Comparison of ENCODE assay signal across 8 cellular contexts in genomic region chr1:98660941-98661543, GRCh38. TPM values are rescaled to one million over a fixed set of nuclear protein-coding genes. Genes with fewer than 3 reads are reported as not detected.
DNase-seq lines count a peak whose midpoint lies in the region; ATAC-seq and TF ChIP-seq lines count a peak whose summit lies in the region.

No MANE protein-coding gene starts in this region.

- peak overlapping the region; percentile 85; the same call in 2 of the 3 replicates for H2BK15ac ChIP-seq in IMR-90 (ENCODE audit: low read depth, low read length)

- peak overlapping the region; percentile 62 for H3K4me3 Mint-ChIP-seq in CD8-positive, alpha-beta T cell

- no peak for TF ChIP-seq CTCF in CD8-positive, alpha-beta T cell (IDR thresholded peaks at IDR 0.05)
- TF ChIP-seq CTCF in IMR-90 (conservative IDR thresholded peaks at IDR 0.05; ENCODE audit: low read depth, low read length), result no peak
- no peak for TF ChIP-seq CTCF in mucosa of descending colon (IDR thresholded peaks at IDR 0.05)
- no peak for TF ChIP-seq CTCF in uterus (IDR thresholded peaks at IDR 0.05)

- peaks cover 10 to 14% of the 10 kb centered on the region in 2 experiments; a peak in 3 of 4 replicates for H3K79me1 ChIP-seq in IMR-90 (ENCODE audit: low read depth in 1 of 2, low read length in 2 of 2)

- peak overlapping the region; percentile 58 for H2BK5ac ChIP-seq in IMR-90 (ENCODE audit: low read depth, low read length, poor library complexity, severe bottlenecking)

- H3K27ac Mint-ChIP-seq in CD8-positive, alpha-beta T cell, result no peak overlapping the region

- POLR2A ChIA-PET in CD8-positive, alpha-beta T cell (lab: Charles Lee), result no interaction called here
- POLR2A ChIA-PET in IMR-90 (lab: Charles Lee; ENCODE audit: unreplicated experiment), result no interaction called here

- H3K9me3 ChIP-seq in CD8-positive, alpha-beta T cell (ENCODE audit: low read length), result no peaks in the 10 kb centered on the region
- no peaks in the 10 kb centered on the region for H3K9me3 ChIP-seq in IMR-90 (ENCODE audit: control insufficient read depth, insufficient read depth, low read length)
- no peaks in the 10 kb centered on the region for H3K9me3 ChIP-seq in effector memory CD4-positive, alpha-beta T cell (ENCODE audit: control insufficient read depth, low read length)
- H3K9me3 ChIP-seq in mucosa of descending colon, result no peaks in the 10 kb centered on the region
- no peaks in the 10 kb centered on the region for H3K9me3 ChIP-seq in uterus

- H3K9ac ChIP-seq in IMR-90 (ENCODE audit: low read depth, low read length), result peak overlapping the region; percentile 91

- peak overlapping the region; percentile 93 for H4K5ac ChIP-seq in IMR-90 (ENCODE audit: low read depth, low read length)

- ATAC-seq in CD8-positive, alpha-beta T cell, result no peak
- ATAC-seq in IMR-90 (ENCODE audit: low read depth) (peak; percentile 30), mucosa of descending colon (peak; percentile 4), GM21447 (IDR thresholded peaks at IDR 0.05; ENCODE audit: unreplicated experiment) (no peak)

- H3K9me1 ChIP-seq in IMR-90 (ENCODE audit: insufficient read depth, low read length), result no peaks in the 10 kb centered on the region

- no peak for TF ChIP-seq RAD21 in IMR-90 (IDR thresholded peaks at IDR 0.05; ENCODE audit: low read length)

- CTCF ChIA-PET in CD8-positive, alpha-beta T cell (lab: Charles Lee), result no interaction called here
- CTCF ChIA-PET in IMR-90 (lab: Yijun Ruan, JAX), result interaction anchor here (0.6 kb wide), 1 partner anchor 37 kb away, joined by 5 read pairs; no protein-coding TSS in a partner anchor

- H3K27me3 Mint-ChIP-seq in CD8-positive, alpha-beta T cell (ENCODE audit: low read depth), result peaks cover 33% of the 10 kb centered on the region

- no peaks in the 10 kb centered on the region for H3K36me3 Mint-ChIP-seq in CD8-positive, alpha-beta T cell

- peak overlapping the region; percentile 88 for H4K91ac ChIP-seq in IMR-90 (ENCODE audit: insufficient read depth, low read depth, low read length)

- peak overlapping the region; percentile 41; the same call in 1 of the 2 replicates for H2BK20ac ChIP-seq in IMR-90 (ENCODE audit: low read depth, low read length)

- no peaks in the 10 kb centered on the region for H4K20me1 ChIP-seq in IMR-90 (ENCODE audit: insufficient read depth, low read length)

- TF ChIP-seq POLR2A in IMR-90 (IDR thresholded peaks at IDR 0.05; ENCODE audit: low read depth, low read length) (no peak), uterus (IDR thresholded peaks at IDR 0.05) (no peak)

- no peaks in the 10 kb centered on the region for H3K27me3 ChIP-seq in CD8-positive, alpha-beta T cell (ENCODE audit: insufficient read depth, low read length)
- no peaks in the 10 kb centered on the region for H3K27me3 ChIP-seq in IMR-90 (ENCODE audit: control insufficient read depth, insufficient read depth, low read length)
- H3K27me3 ChIP-seq in effector memory CD4-positive, alpha-beta T cell (replicated peaks; ENCODE audit: control insufficient read depth, insufficient read depth, low read length, poor library complexity, severe bottlenecking), result no peaks in the 10 kb centered on the region
- H3K27me3 ChIP-seq in uterus, result no peaks in the 10 kb centered on the region

- peak overlapping the region; percentile 51; the same call in 1 of the 2 replicates for H2AK5ac ChIP-seq in IMR-90 (ENCODE audit: low read depth, low read length)

- peak overlapping the region; percentile 90; the same call in 1 of the 2 replicates for H3K23ac ChIP-seq in IMR-90 (ENCODE audit: low read depth, low read length)

- H3K4me2 ChIP-seq in IMR-90 (ENCODE audit: low read depth, low read length), result peak overlapping the region; percentile 89

- H3K4me1 Mint-ChIP-seq in CD8-positive, alpha-beta T cell (ENCODE audit: low read depth), result peaks cover 18% of the 10 kb centered on the region

- peaks cover 10% of the 10 kb centered on the region for H3K4me1 ChIP-seq in CD8-positive, alpha-beta T cell (ENCODE audit: insufficient read depth, low read length)
- peaks cover 3% of the 10 kb centered on the region for H3K4me1 ChIP-seq in IMR-90 (ENCODE audit: control insufficient read depth, insufficient read depth, low read length)
- H3K4me1 ChIP-seq in effector memory CD4-positive, alpha-beta T cell (ENCODE audit: control insufficient read depth, insufficient read depth, low read length, poor library complexity, severe bottlenecking), result peaks cover 10% of the 10 kb centered on the region
- peaks cover 10% of the 10 kb centered on the region for H3K4me1 ChIP-seq in mucosa of descending colon (ENCODE audit: low read depth)
- H3K4me1 ChIP-seq in uterus, result peaks cover 0 to 4% of the 10 kb centered on the region in 2 donors

- H3K4me3 ChIP-seq in CD8-positive, alpha-beta T cell (ENCODE audit: low read depth, low read length), result peak overlapping the region; percentile 12
- H3K4me3 ChIP-seq in IMR-90 (ENCODE audit: insufficient read depth, low read depth, low read length) (peak overlapping the region; percentile 97), mucosa of descending colon (peak overlapping the region; percentile 44), uterus (peak overlapping the region; percentile 40 to 79)
- peak overlapping the region; percentile 61 for H3K4me3 ChIP-seq in effector memory CD4-positive, alpha-beta T cell (ENCODE audit: insufficient read depth, low read depth, low read length, poor library complexity, severe bottlenecking)

- H2AK9ac ChIP-seq in IMR-90 (replicated peaks; ENCODE audit: low read depth, low read length, poor library complexity), result peak overlapping the region; percentile 79

- intact Hi-C loops in CD8-positive, alpha-beta T cell (cut with DNase I, micrococcal nuclease), result no loop called here
- intact Hi-C loops in IMR-90 (cut with micrococcal nuclease) (loop anchor here (10.0 kb wide), 1 partner anchor 1064 kb away; no protein-coding TSS in a partner anchor), mucosa of descending colon (cut with DNase I, micrococcal nuclease) (no loop called here), uterus (cut with DNase I; ENCODE audit: low total_unique reads) (no loop called here)

- H3K4ac ChIP-seq in IMR-90 (ENCODE audit: low read depth, low read length), result peak overlapping the region; percentile 85

- no peaks in the 10 kb centered on the region for H3K9me3 Mint-ChIP-seq in CD8-positive, alpha-beta T cell

- in situ Hi-C loops in IMR-90 (cut with MboI; ENCODE audit: low sequenced_read_pairs), result no loop called here

- H3K36me3 ChIP-seq in CD8-positive, alpha-beta T cell (ENCODE audit: insufficient read depth, low read length), result no peaks in the 10 kb centered on the region
- H3K36me3 ChIP-seq in IMR-90 (ENCODE audit: control insufficient read depth, insufficient read depth, low read length), result no peaks in the 10 kb centered on the region
- H3K36me3 ChIP-seq in effector memory CD4-positive, alpha-beta T cell (ENCODE audit: control insufficient read depth, insufficient read depth, low read length), result no peaks in the 10 kb centered on the region
- no peaks in the 10 kb centered on the region for H3K36me3 ChIP-seq in mucosa of descending colon (ENCODE audit: low read depth)
- no peaks in the 10 kb centered on the region for H3K36me3 ChIP-seq in uterus

- H3K56ac ChIP-seq in IMR-90 (ENCODE audit: extremely low read depth, insufficient read depth, low read length), result no peak overlapping the region; the same call in 1 of the 2 replicates

- H4K8ac ChIP-seq in IMR-90 (ENCODE audit: low read depth in 2 of 2, low read length in 2 of 2), result peak overlapping the region; percentile 94 to 96

- H2AFZ ChIP-seq in IMR-90 (replicated peaks; ENCODE audit: low read length, poor library complexity), result peak overlapping the region; percentile 97

- dilution Hi-C loops in IMR-90 (cut with HindIII; ENCODE audit: low sequenced_read_pairs, unreplicated experiment), result no loop called here

- peak overlapping the region; percentile 96 for H3K14ac ChIP-seq in IMR-90 (replicated peaks; ENCODE audit: low read depth, low read length)

- WGBS in IMR-90 (ENCODE audit: extremely low coverage in 2 of 2, insufficient read length in 1 of 2), 2 experiments, result 0% methylated on average over 3 of the region's 25 CpGs; no CpG with 5 or more reads in 1 of the 2 experiments

- no TSS peak for BruUV-seq in IMR-90 (replicated peaks; lab: Mats Ljungman, UMichigan)

- H3K27ac ChIP-seq in CD8-positive, alpha-beta T cell (ENCODE audit: low read depth, low read length), result no peak overlapping the region
- H3K27ac ChIP-seq in IMR-90 (ENCODE audit: insufficient read depth, low read length), result peak overlapping the region; percentile 76
- H3K27ac ChIP-seq in effector memory CD4-positive, alpha-beta T cell (ENCODE audit: insufficient read depth, low read length, poor library complexity, severe bottlenecking), result no peak overlapping the region
- peak overlapping the region; percentile 87 to 89 for H3K27ac ChIP-seq in uterus

- H2BK120ac ChIP-seq in IMR-90 (ENCODE audit: low read depth, low read length), result peak overlapping the region; percentile 82

- peak overlapping the region; percentile 70 for H3K18ac ChIP-seq in IMR-90 (ENCODE audit: low read depth, low read length)

- DNase-seq in CD8-positive, alpha-beta T cell, result no peak
- DNase-seq in IMR-90 (peak; percentile 2), mucosa of descending colon (peak in 1 of 3 donors; percentile 19), uterus (no peak)
- DNase-seq in effector memory CD4-positive, alpha-beta T cell, result no peak
- DNase-seq in activated CD4-positive, alpha-beta T cell treated with anti-CD3 and anti-CD28 coated beads for 1 hour, result no peak
- DNase-seq in activated CD8-positive, alpha-beta memory T cell treated with anti-CD3 and anti-CD28 coated beads, Interleukin-2, amount 50 U/mL, for 4 hours, result no peak

TF ChIP-seq in IMR-90, 13 proteins besides CTCF, POLR2A, EP300 and RAD21:
- no peak for TF ChIP-seq USF2 (IDR thresholded peaks at IDR 0.05; ENCODE audit: low read depth, low read length)

RNA-seq across cellular contexts. Expression of gene SNX7, which starts 0.5 kb away (rescaled TPM):
- total RNA-seq in CD8-positive, alpha-beta T cell, result not detected
- total RNA-seq in IMR-90 (2012; rRNA removed) (24.4 and 46.1 TPM in 2 replicates), mucosa of descending colon (10 to 100 TPM; 38.0 to 45.1 (median 43.5) TPM), uterus (10 to 100 TPM in 3 of 4 donors, 1 to 10 TPM in 1; 6.7 to 78.7 (median 25.8) TPM)
- 17.3 and 22.5 TPM in 2 replicates for polyA plus RNA-seq in IMR-90 (2012; rRNA removed)
- polyA plus RNA-seq in IMR-90 (2012; cell fraction: cytosol; rRNA removed), result 5.1 and 5.6 TPM in 2 replicates
- 1.2 and 5.5 TPM in 2 replicates for polyA plus RNA-seq in IMR-90 (2012; cell fraction: nucleus; rRNA removed; ENCODE audit: low replicate concordance)

Comparison
In these comparisons a context has a peak if more than half of its experiments do, and no peak if none do; other contexts are left out.
1. ATAC-seq: peak in IMR-90 (single experiment) and mucosa of descending colon (single experiment); none in CD8-positive, alpha-beta T cell (single experiment) and GM21447 (single experiment).
2. H3K27ac ChIP-seq: peak in IMR-90 (single experiment) and uterus (2 of 2); none in CD8-positive, alpha-beta T cell (single experiment) and effector memory CD4-positive, alpha-beta T cell (single experiment).
3. H3K4me3 ChIP-seq: peak in every context shown above with its lines; median percentile 97 in IMR-90; 61 in effector memory CD4-positive, alpha-beta T cell; 60 in uterus; 44 in mucosa of descending colon; 12 in CD8-positive, alpha-beta T cell.
4. RNA of gene SNX7, which starts 0.5 kb away (total RNA-seq): 38.0 to 45.1 TPM in mucosa of descending colon, 6.7 to 78.7 TPM in uterus and 24.4 to 46.1 TPM in IMR-90; not detected in CD8-positive, alpha-beta T cell; every median in the first group is over 4 times any median in the second.